ENCODE assay signal across 1 cellular context in the genomic region with DNA sequence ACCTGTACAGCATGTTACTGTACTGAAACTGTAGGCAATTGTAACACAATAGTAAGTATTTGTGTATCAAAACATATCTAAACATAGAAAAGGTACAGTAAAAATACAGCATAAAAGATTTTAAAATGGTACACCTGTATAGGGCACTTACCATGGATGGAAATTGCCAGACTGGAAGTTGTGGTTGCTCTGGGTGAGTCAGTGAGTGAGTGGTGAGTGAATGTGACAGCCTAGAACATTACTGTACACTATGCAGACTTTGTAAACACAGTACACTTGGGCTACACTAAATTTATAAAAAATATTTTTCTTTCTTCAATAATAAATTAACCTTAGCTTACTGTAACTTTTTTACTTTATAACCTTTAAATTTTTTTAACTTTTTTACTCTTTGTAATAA.
A peak's percentile ranks its signal among the peaks of the same experiment; 100 is the strongest.
TF ChIP-seq lines count a peak whose summit lies in the region.

No MANE protein-coding gene starts in this region.

TF ChIP-seq in HepG2, 621 proteins besides CTCF, POLR2A, EP300 and RAD21 (continued from another document):
- TF ChIP-seq, protein P1, sequence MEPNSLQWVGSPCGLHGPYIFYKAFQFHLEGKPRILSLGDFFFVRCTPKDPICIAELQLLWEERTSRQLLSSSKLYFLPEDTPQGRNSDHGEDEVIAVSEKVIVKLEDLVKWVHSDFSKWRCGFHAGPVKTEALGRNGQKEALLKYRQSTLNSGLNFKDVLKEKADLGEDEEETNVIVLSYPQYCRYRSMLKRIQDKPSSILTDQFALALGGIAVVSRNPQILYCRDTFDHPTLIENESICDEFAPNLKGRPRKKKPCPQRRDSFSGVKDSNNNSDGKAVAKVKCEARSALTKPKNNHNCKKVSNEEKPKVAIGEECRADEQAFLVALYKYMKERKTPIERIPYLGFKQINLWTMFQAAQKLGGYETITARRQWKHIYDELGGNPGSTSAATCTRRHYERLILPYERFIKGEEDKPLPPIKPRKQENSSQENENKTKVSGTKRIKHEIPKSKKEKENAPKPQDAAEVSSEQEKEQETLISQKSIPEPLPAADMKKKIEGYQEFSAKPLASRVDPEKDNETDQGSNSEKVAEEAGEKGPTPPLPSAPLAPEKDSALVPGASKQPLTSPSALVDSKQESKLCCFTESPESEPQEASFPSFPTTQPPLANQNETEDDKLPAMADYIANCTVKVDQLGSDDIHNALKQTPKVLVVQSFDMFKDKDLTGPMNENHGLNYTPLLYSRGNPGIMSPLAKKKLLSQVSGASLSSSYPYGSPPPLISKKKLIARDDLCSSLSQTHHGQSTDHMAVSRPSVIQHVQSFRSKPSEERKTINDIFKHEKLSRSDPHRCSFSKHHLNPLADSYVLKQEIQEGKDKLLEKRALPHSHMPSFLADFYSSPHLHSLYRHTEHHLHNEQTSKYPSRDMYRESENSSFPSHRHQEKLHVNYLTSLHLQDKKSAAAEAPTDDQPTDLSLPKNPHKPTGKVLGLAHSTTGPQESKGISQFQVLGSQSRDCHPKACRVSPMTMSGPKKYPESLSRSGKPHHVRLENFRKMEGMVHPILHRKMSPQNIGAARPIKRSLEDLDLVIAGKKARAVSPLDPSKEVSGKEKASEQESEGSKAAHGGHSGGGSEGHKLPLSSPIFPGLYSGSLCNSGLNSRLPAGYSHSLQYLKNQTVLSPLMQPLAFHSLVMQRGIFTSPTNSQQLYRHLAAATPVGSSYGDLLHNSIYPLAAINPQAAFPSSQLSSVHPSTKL (CRISPR knock-in tag; IDR thresholded peaks at IDR 0.05) = peak; percentile 17; the same call in 1 of the 2 replicates
- TF ChIP-seq SAP130 (CRISPR knock-in tag; IDR thresholded peaks at IDR 0.05; ENCODE audit: low read depth) = peak; percentile 40; the same call in 1 of the 2 replicates
